1 cellular context compared by ENCODE assay signal in genomic region chr1:84412316-84412942, GRCh38.
TF ChIP-seq lines count a peak whose summit lies in the region.

No MANE protein-coding gene starts in this region.

TF ChIP-seq in SK-N-SH, 30 proteins besides CTCF, POLR2A, EP300 and RAD21 (continued from another document):
- TF ChIP-seq REST (IDR thresholded peaks at IDR 0.05; ENCODE audit: low read depth, low read length) (no peak), GATA2 (CRISPR knock-in tag; IDR thresholded peaks at IDR 0.05) (no peak), TAF1 (IDR thresholded peaks at IDR 0.05; ENCODE audit: borderline replicate concordance, low read depth, low read length) (no peak), EZH2phosphoT487 (IDR thresholded peaks at IDR 0.05; ENCODE audit: borderline replicate concordance, low read depth) (no peak), RXRA (IDR thresholded peaks at IDR 0.05; ENCODE audit: borderline replicate concordance, low read depth) (no peak; the same call in 1 of the 2 replicates), ZBTB33 (IDR thresholded peaks at IDR 0.05; ENCODE audit: borderline replicate concordance, low read depth) (no peak), ELF1 (IDR thresholded peaks at IDR 0.05) (no peak), NRF1 (IDR thresholded peaks at IDR 0.05; ENCODE audit: low read depth, low read length) (no peak)
TF ChIP-seq in SK-N-SH: peak in this region for 7.
